In the genomic region with DNA sequence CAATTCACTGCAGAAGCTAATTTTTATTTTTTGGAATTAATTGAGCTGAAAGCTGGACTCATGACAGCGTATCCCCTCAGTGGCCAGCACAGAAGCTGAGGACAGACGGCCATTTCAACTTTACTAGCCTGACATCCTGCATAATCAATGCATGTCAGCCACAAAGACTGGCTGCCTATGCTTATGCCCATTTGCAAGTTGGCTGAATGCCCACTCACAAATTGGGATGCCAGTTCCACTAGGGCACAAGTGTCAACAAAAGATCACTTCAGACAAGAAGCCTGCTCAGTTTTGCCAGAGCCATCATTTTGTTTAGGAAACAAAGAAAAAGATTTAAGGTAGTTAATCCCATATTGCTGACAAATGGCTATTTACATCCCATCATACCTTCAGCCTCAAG, we compare ENCODE assay signal across 11 cellular contexts.
"Had no signal": no experiment of that assay in that cellular context is flagged by ENCODE, and none has a peak within 500 bp of the region (broad histone marks: within the 10 kb centered on the region; RNA-seq: fewer than 3 reads in every experiment).

No MANE protein-coding gene starts in this region.

- ATAC-seq: activated CD8-positive, alpha-beta T cell treated with anti-CD3 and anti-CD28 coated beads, Interleukin-2, amount 10 ng/mL, durations not matched to agents 7 days and 5 days; activated naive CD8-positive, alpha-beta T cell treated with anti-CD3 and anti-CD28 coated beads, Interleukin-2, amount 50 U/mL, for 24 hours; heart right ventricle; left lobe of liver; natural killer cell treated with Interleukin-12 subunit alpha and Interleukin-12 subunit beta and Interleukin-15 and Interleukin-18, amount 100 ng/mL, for 72 hours had no signal

- DNase-seq: activated CD4-positive, alpha-beta T cell treated with anti-CD3 and anti-CD28 coated beads for 4 hours; activated CD8-positive, alpha-beta T cell treated with anti-CD3 and anti-CD28 coated beads, Interleukin-2, amount 10 ng/mL, durations not matched to agents 7 days and 5 days; activated naive CD4-positive, alpha-beta T cell treated with Interleukin-2 at 50 U/mL for 16 hours; activated naive CD8-positive, alpha-beta T cell treated with anti-CD3 and anti-CD28 coated beads, Interleukin-2, amount 50 U/mL, for 24 hours; heart right ventricle; stimulated activated CD4-positive, alpha-beta T cell treated with anti-CD3 and anti-CD28 coated beads, Interleukin-4, amount 100 ng/mL, for 24 hours; stomach; T1000; WERI-Rb-1 had no signal
